In the genomic region with DNA sequence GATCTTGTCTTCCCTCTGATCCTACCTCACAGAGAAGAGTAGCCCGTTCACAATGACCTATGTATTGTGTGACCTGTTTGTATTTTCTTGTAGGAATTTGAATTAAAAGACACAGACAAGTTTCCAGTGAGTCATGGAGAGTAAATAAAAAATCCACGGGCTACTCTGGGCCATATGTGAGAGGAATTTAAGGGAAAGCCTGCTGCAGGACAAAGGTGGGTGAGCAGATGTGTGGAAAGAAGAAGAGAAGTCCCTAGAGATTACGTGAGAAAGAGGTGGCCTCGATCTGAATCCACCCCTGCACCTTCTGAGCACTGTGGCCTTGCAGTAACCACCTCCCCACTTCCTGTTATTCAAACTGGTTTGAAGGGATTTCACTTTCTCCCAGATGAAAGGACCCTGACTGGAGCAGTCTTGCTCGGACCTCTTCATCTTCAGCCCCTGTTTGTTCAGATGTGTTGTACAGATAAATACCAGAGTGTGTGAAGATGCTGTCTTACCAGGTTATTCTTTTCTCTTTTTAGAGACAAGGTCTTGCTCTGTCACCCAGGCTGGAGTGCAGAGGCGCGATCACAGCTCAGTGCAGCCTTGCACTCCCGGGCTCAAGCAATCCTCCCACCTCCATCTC, we compare ENCODE assay signal across 8 cellular contexts.
DNase-seq lines count a peak whose midpoint lies in the region; ATAC-seq and TF ChIP-seq lines count a peak whose summit lies in the region.

No MANE protein-coding gene starts in this region.

- H3K9me3 ChIP-seq in adrenal gland (replicated peaks in 1 of 3): no peaks in the 10 kb centered on the region

- H3K27me3 Mint-ChIP-seq in activated naive CD8-positive, alpha-beta T cell treated with anti-CD3 and anti-CD28 coated beads, Interleukin-2, amount 50 U/mL, for 24 hours: no peaks in the 10 kb centered on the region
- H3K27me3 Mint-ChIP-seq in progenitor cell of endocrine pancreas: no peaks in the 10 kb centered on the region

- H3K27ac Mint-ChIP-seq in activated naive CD8-positive, alpha-beta T cell treated with anti-CD3 and anti-CD28 coated beads, Interleukin-2, amount 50 U/mL, for 24 hours: peak overlapping the region; percentile 73
- H3K27ac Mint-ChIP-seq in progenitor cell of endocrine pancreas: no peak overlapping the region

- ATAC-seq in GM19438 (IDR thresholded peaks at IDR 0.05; ENCODE audit: low read depth, unreplicated experiment) (peak; percentile 79), HG03342 (IDR thresholded peaks at IDR 0.05; ENCODE audit: unreplicated experiment) (peak; percentile 87)
- peak; percentile 93 for ATAC-seq in activated naive CD8-positive, alpha-beta T cell treated with anti-CD3 and anti-CD28 coated beads, Interleukin-2, amount 50 U/mL, for 24 hours

- peak overlapping the region; percentile 27 for H3K4me3 Mint-ChIP-seq in activated naive CD8-positive, alpha-beta T cell treated with anti-CD3 and anti-CD28 coated beads, Interleukin-2, amount 50 U/mL, for 24 hours
- H3K4me3 Mint-ChIP-seq in progenitor cell of endocrine pancreas (ENCODE audit: low read depth): no peak overlapping the region

- no peaks in the 10 kb centered on the region for H3K4me1 ChIP-seq in adrenal gland (replicated peaks in 1 of 2)

- H3K27me3 ChIP-seq in GM06990 (replicated peaks; ENCODE audit: control insufficient read depth, insufficient read depth, low read length) (no peaks in the 10 kb centered on the region), adrenal gland (no peaks in the 10 kb centered on the region)

- WGBS in adrenal gland, 4 donors: 53 to 65% (median 56%) methylated on average over 8 of the region's 8 CpGs

- H3K4me1 Mint-ChIP-seq in activated naive CD8-positive, alpha-beta T cell treated with anti-CD3 and anti-CD28 coated beads, Interleukin-2, amount 50 U/mL, for 24 hours: peaks cover 37% of the 10 kb centered on the region
- no peaks in the 10 kb centered on the region for H3K4me1 Mint-ChIP-seq in progenitor cell of endocrine pancreas (ENCODE audit: low read depth)

- intact Hi-C loops in adrenal gland (cut with DNase I): no loop called here

- peak; percentile 24 for DNase-seq in GM06990 (ENCODE audit: extremely low read depth, insufficient read length)
- DNase-seq in activated naive CD8-positive, alpha-beta T cell treated with anti-CD3 and anti-CD28 coated beads, Interleukin-2, amount 50 U/mL, for 24 hours: peak; percentile 26
- no peak for DNase-seq in adrenal gland
- no peak for DNase-seq in RKO (ENCODE audit: low spot score)
- no peak for DNase-seq in pons (ENCODE audit: low spot score)
- no peak for DNase-seq in progenitor cell of endocrine pancreas (ENCODE audit: low spot score, unreplicated experiment)

- H3K9me3 Mint-ChIP-seq in activated naive CD8-positive, alpha-beta T cell treated with anti-CD3 and anti-CD28 coated beads, Interleukin-2, amount 50 U/mL, for 24 hours: no peaks in the 10 kb centered on the region
- no peaks in the 10 kb centered on the region for H3K9me3 Mint-ChIP-seq in progenitor cell of endocrine pancreas (ENCODE audit: low read depth)

- TF ChIP-seq CTCF in GM06990 (IDR thresholded peaks at IDR 0.05; ENCODE audit: insufficient read depth, low read length, poor library complexity, severe bottlenecking) (no peak), adrenal gland (IDR thresholded peaks at IDR 0.05) (no peak), progenitor cell of endocrine pancreas (IDR thresholded peaks at IDR 0.05; ENCODE audit: unreplicated experiment) (no peak)

- H3K36me3 ChIP-seq in GM06990 (ENCODE audit: control insufficient read depth, insufficient read depth, low read length): no peaks in the 10 kb centered on the region; the same call in 1 of the 2 replicates
- no peaks in the 10 kb centered on the region for H3K36me3 ChIP-seq in adrenal gland (replicated peaks in 1 of 2)

- no peak overlapping the region for H3K27ac ChIP-seq in adrenal gland

- H3K4me3 ChIP-seq in GM06990 (replicated peaks; ENCODE audit: low read depth, low read length) (no peak overlapping the region), adrenal gland (no peak overlapping the region)

- TF ChIP-seq POLR2A in adrenal gland (IDR thresholded peaks at IDR 0.05): no peak

- H3K36me3 Mint-ChIP-seq in activated naive CD8-positive, alpha-beta T cell treated with anti-CD3 and anti-CD28 coated beads, Interleukin-2, amount 50 U/mL, for 24 hours (ENCODE audit: low read depth): peaks cover 3% of the 10 kb centered on the region
- H3K36me3 Mint-ChIP-seq in progenitor cell of endocrine pancreas (ENCODE audit: insufficient read depth): peaks cover 1% of the 10 kb centered on the region

Comparison
In these comparisons a context has a peak if more than half of its experiments do, and no peak if none do; other contexts are left out.
1. DNase-seq: peak in GM06990 (single experiment) and activated naive CD8-positive, alpha-beta T cell treated with anti-CD3 and anti-CD28 coated beads, Interleukin-2, amount 50 U/mL, for 24 hours (single experiment); none in adrenal gland (0 of 7), RKO (single experiment), pons (single experiment) and progenitor cell of endocrine pancreas (single experiment).
2. Peak in every context shown above with its lines, with median percentiles within 50 percentile points of each other: ATAC-seq.